23 cellular contexts compared by ENCODE assay signal in genomic region chr1:190001187-190001586, GRCh38.
DNase-seq lines count a peak whose midpoint lies in the region; FAIRE-seq and TF ChIP-seq lines count a peak whose summit lies in the region.
"Had no signal": no experiment of that assay in that cellular context is flagged by ENCODE, and none has a peak within 500 bp of the region (broad histone marks: within the 10 kb centered on the region; RNA-seq: fewer than 3 reads in every experiment).

No MANE protein-coding gene starts in this region.

- peaks cover 25% of the 10 kb centered on the region for H3K4me1 Mint-ChIP-seq in osteocyte (ENCODE audit: unreplicated experiment)
- H3K4me1 Mint-ChIP-seq: activated naive CD4-positive, alpha-beta T cell treated with anti-CD3 and anti-CD28 coated beads, Interleukin-2, amount 10 ng/mL, durations not matched to agents 7 days and 5 days; nephron had no signal

- H3K36me3 Mint-ChIP-seq in osteocyte (ENCODE audit: unreplicated experiment) = peaks cover 2% of the 10 kb centered on the region
- H3K36me3 Mint-ChIP-seq: activated naive CD4-positive, alpha-beta T cell treated with anti-CD3 and anti-CD28 coated beads, Interleukin-2, amount 10 ng/mL, durations not matched to agents 7 days and 5 days; WTC11 had no signal

- in situ Hi-C loops in KBM-7 (cut with MboI; ENCODE audit: low pct_unique_long_range_greater_than_20kb, low sequenced_read_pairs) = no loop called here

- H3K4me3 Mint-ChIP-seq in osteocyte (ENCODE audit: unreplicated experiment) = no peak overlapping the region
- H3K4me3 Mint-ChIP-seq: activated CD8-positive, alpha-beta T cell treated with anti-CD3 and anti-CD28 coated beads for 36 hours; activated naive CD4-positive, alpha-beta T cell treated with anti-CD3 and anti-CD28 coated beads, Interleukin-2, amount 10 ng/mL, durations not matched to agents 7 days and 5 days; activated T-cell treated with anti-CD3 and anti-CD28 coated beads, Interleukin-2, amount 50 U/mL, for 4 hours; nephron; WTC11 had no signal

- DNase-seq in HS-27A (ENCODE audit: low read depth) = peak; percentile 22
- peak; percentile 22 for DNase-seq in RCC 7860 (ENCODE audit: low spot score)
- peak; percentile 13 for DNase-seq in epithelial cell of esophagus (ENCODE audit: low read depth)
- DNase-seq in osteocyte (ENCODE audit: extremely low spot score, unreplicated experiment) = no peak
- DNase-seq in KBM-7 = no peak
- no peak for DNase-seq in middle frontal gyrus (ENCODE audit: extremely low spot score, low spot score)
- no peak for DNase-seq in epidermal melanocyte (ENCODE audit: insufficient read length, low spot score)
- DNase-seq in stimulated activated naive CD4-positive, alpha-beta T cell (lab: John Stamatoyannopoulos, UW) = no peak
- DNase-seq: activated CD8-positive, alpha-beta T cell treated with anti-CD3 and anti-CD28 coated beads for 36 hours; activated naive CD4-positive, alpha-beta T cell treated with anti-CD3 and anti-CD28 coated beads, Interleukin-2, amount 10 ng/mL, durations not matched to agents 7 days and 5 days; activated T-cell treated with anti-CD3 and anti-CD28 coated beads, Interleukin-2, amount 50 U/mL, for 4 hours; foreskin keratinocyte; NCI-H2029 treated with DMSO at 0.1 percent for 48 hours; NCI-H69; psoas muscle; T-helper 2 cell had no signal

- FAIRE-seq in RCC 7860 (lab: Jason Lieb, UNC) = peak; percentile 25
- FAIRE-seq: endometrium, GM12878, K562 had no signal

- peak overlapping the region; percentile 77 for H3K27ac Mint-ChIP-seq in osteocyte (ENCODE audit: unreplicated experiment)
- H3K27ac Mint-ChIP-seq: activated CD8-positive, alpha-beta T cell treated with anti-CD3 and anti-CD28 coated beads for 36 hours; activated naive CD4-positive, alpha-beta T cell treated with anti-CD3 and anti-CD28 coated beads, Interleukin-2, amount 10 ng/mL, durations not matched to agents 7 days and 5 days; nephron had no signal

- H3K4me3 ChIP-seq in epithelial cell of esophagus (ENCODE audit: low read length) = no peak overlapping the region
- H3K4me3 ChIP-seq: ascending aorta, coronary artery, GM12878, K562, psoas muscle had no signal

- H3K27me3 Mint-ChIP-seq in osteocyte (ENCODE audit: unreplicated experiment) = no peaks in the 10 kb centered on the region
- H3K27me3 Mint-ChIP-seq: activated CD8-positive, alpha-beta T cell treated with anti-CD3 and anti-CD28 coated beads for 36 hours; activated naive CD4-positive, alpha-beta T cell treated with anti-CD3 and anti-CD28 coated beads, Interleukin-2, amount 10 ng/mL, durations not matched to agents 7 days and 5 days had no signal

- H3K9me3 Mint-ChIP-seq in osteocyte (ENCODE audit: unreplicated experiment) = peaks cover 14% of the 10 kb centered on the region
- H3K9me3 Mint-ChIP-seq: nephron, WTC11 had no signal

- TF ChIP-seq CTCF in epithelial cell of esophagus (IDR thresholded peaks at IDR 0.05; ENCODE audit: insufficient read depth, low read depth, low read length, missing control alignments) = no peak
- no peak for TF ChIP-seq CTCF in osteocyte (IDR thresholded peaks at IDR 0.05)

Comparison
In these comparisons a context has a peak if more than half of its experiments do, and no peak if none do; other contexts are left out.
1. DNase-seq: peak in HS-27A (single experiment), RCC 7860 (single experiment) and epithelial cell of esophagus (single experiment); none in osteocyte (single experiment), KBM-7 (single experiment), middle frontal gyrus (single experiment), epidermal melanocyte (single experiment) and stimulated activated naive CD4-positive, alpha-beta T cell (0 of 6).